ENCODE assay signal across 8 cellular contexts in the genomic region with DNA sequence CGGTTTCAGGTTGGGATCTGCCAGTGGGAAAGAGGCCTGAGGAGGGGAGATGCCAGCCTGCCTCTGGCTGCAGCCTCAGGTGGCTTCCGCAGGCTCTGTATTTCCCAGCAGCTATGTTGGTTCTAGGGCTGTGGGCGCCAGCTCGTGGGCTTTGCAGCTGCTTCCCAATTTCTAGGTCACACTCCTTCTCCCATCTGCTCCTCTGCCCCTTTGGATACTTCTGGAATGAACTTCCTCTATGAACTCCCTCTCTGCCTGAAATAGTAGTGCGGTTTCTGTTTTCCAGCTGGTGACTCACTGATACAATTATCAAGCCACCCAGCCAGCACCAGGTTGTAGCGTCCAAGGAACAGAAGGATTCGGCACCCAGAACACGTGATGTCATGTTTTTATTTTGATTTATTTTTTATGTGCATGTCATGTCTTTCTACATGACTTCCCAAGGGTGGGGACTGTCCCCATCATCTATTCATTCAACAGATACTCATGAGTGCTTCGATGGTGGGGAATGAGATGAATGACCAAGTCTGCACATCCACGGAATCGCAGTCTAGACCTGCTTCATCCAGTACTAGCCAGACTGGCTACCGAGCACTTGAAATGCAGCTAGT. TPM values are rescaled to one million over a fixed set of nuclear protein-coding genes. Genes with fewer than 3 reads are reported as not detected.
DNase-seq lines count a peak whose midpoint lies in the region; ATAC-seq and TF ChIP-seq lines count a peak whose summit lies in the region.
"Had no signal": no experiment of that assay in that cellular context is flagged by ENCODE, and none has a peak within 500 bp of the region (broad histone marks: within the 10 kb centered on the region; RNA-seq: fewer than 3 reads in every experiment).

No MANE protein-coding gene starts in this region.

- H3K36me3 ChIP-seq in MG63 (peaks cover 7% of the 10 kb centered on the region), upper lobe of left lung (peaks cover 0 to 39% (median 17%) of the 10 kb centered on the region in 4 donors)

- H3K9me3 ChIP-seq in MG63, result no peaks in the 10 kb centered on the region
- no peaks in the 10 kb centered on the region for H3K9me3 ChIP-seq in upper lobe of left lung

- ATAC-seq in upper lobe of left lung (ENCODE audit: low FRiP score in 2 of 2) (peak in 1 of 2 donors; percentile 72), HG03196 (IDR thresholded peaks at IDR 0.05; ENCODE audit: unreplicated experiment) (no peak)

- H3K27me3 ChIP-seq in MG63 (no peaks in the 10 kb centered on the region), upper lobe of left lung (no peaks in the 10 kb centered on the region)

- peaks cover 33 to 39% (median 35%) of the 10 kb centered on the region in 4 donors for H3K4me1 ChIP-seq in upper lobe of left lung

- peak overlapping the region; percentile 64 to 87 (median 78) for H3K27ac ChIP-seq in upper lobe of left lung

- peak; percentile 66 for DNase-seq in MG63
- peak; percentile 83 for DNase-seq in astrocyte of the hippocampus (ENCODE audit: low read depth, low spot score)
- DNase-seq in kidney tubule cell (ENCODE audit: low spot score), result peak; percentile 98
- peak in 1 of 2 donors; percentile 22 for DNase-seq in upper lobe of left lung
- no peak for DNase-seq in NOMO-1 treated with DMSO at 0.1 percent for 48 hours (lab: John Stamatoyannopoulos, UW; ENCODE audit: unreplicated experiment)
- no peak for DNase-seq in LoVo (ENCODE audit: low spot score)
- DNase-seq: activated CD4-positive, alpha-beta T cell treated with anti-CD3 and anti-CD28 coated beads for 48 hours had no signal

- WGBS in upper lobe of left lung, 2 donors, result 60 to 74% methylated on average over 12 of the region's 12 CpGs

- no peak for TF ChIP-seq POLR2A in upper lobe of left lung (IDR thresholded peaks at IDR 0.05)

- H3K4me3 ChIP-seq in MG63 (no peak overlapping the region), upper lobe of left lung (no peak overlapping the region)

- TF ChIP-seq CTCF in upper lobe of left lung (IDR thresholded peaks at IDR 0.05), result no peak

- no peak for TF ChIP-seq EP300 in upper lobe of left lung (IDR thresholded peaks at IDR 0.05)

RNA-seq across cellular contexts. Expression of a gene that starts 38.0 kb away (rescaled TPM):
- 82.5 and 111 TPM in 2 replicates for total RNA-seq in MG63 (2014; rRNA removed; shearing (Covaris generic); ENCODE audit: low replicate concordance)
- 100 to 1,000 TPM in 5 of 6 donors, 10 to 100 TPM in 1; 98.7 to 469 (median 290) TPM for total RNA-seq in upper lobe of left lung

Comparison
In these comparisons a context has a peak if more than half of its experiments do, and no peak if none do; other contexts are left out.
1. DNase-seq: peak in MG63 (single experiment), astrocyte of the hippocampus (single experiment) and kidney tubule cell (single experiment); none in NOMO-1 treated with DMSO at 0.1 percent for 48 hours (single experiment) and LoVo (single experiment).